ENCODE assay signal across 8 cellular contexts in the genomic region with DNA sequence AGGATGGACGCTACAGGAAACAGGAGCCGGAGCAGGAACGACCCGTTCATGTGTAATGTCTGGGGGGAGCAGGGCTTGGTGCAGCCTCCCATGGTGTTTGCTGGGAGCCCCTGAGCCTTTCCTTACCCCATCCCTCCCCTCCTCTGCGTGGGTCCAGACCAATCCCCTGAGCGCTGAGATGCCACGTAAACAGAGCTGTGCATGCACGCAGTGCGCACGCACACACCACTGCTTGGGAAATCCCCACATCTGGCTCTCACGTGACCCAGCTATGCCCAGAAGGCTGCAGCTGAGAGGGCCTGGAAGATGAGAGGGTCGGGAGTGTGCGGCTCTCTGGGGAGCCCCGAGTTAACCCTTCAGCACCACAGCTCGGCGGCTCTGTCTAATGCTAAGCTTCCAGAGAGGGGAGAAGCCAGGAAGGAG.
DNase-seq lines count a peak whose midpoint lies in the region; ATAC-seq, FAIRE-seq and TF ChIP-seq lines count a peak whose summit lies in the region.

No MANE protein-coding gene starts in this region.

- FAIRE-seq in urothelium cell line (lab: Jason Lieb, UNC) = no peak

- POLR2A ChIA-PET in GM10248 (lab: Yijun Ruan, JAX) = interaction anchor here (0.6 to 1.0 kb wide), 2 partner anchors 11 to 162 kb away, joined by 3 to 6 read pairs; no protein-coding TSS in a partner anchor

- H3K9ac ChIP-seq in OCI-LY1 (ENCODE audit: low read length) = peak overlapping the region; percentile 18; the same call in 1 of the 2 replicates
- no peak overlapping the region for H3K9ac ChIP-seq in parathyroid adenoma

- H4K20me1 ChIP-seq in OCI-LY1 (ENCODE audit: insufficient read depth, low read length) = no peaks in the 10 kb centered on the region

- CTCF ChIA-PET in GM10248 (lab: Yijun Ruan, JAX) = interaction anchor here (1.1 to 3.4 kb wide), 5 partner anchors 9 to 77 kb away, joined by 7 to 20 read pairs (median 12); no protein-coding TSS in a partner anchor

- H3K36me3 ChIP-seq in OCI-LY1 (ENCODE audit: insufficient read depth, low read length) (no peaks in the 10 kb centered on the region), gastroesophageal sphincter (no peaks in the 10 kb centered on the region), parathyroid adenoma (ENCODE audit: control insufficient read depth, insufficient read depth, low read length) (no peaks in the 10 kb centered on the region), tibial artery (no peaks in the 10 kb centered on the region)

- WGBS in gastroesophageal sphincter (ENCODE audit: low coverage in 1 of 2), 2 donors = 0% methylated on average over 2 of the region's 16 CpGs; no CpG with 5 or more reads in 1 of the 2 donors

- H3K27me3 ChIP-seq in OCI-LY1 (ENCODE audit: insufficient read depth, low read length) (no peaks in the 10 kb centered on the region), gastroesophageal sphincter (no peaks in the 10 kb centered on the region), parathyroid adenoma (ENCODE audit: control insufficient read depth, insufficient read depth, low read length) (no peaks in the 10 kb centered on the region), tibial artery (no peaks in the 10 kb centered on the region)

- H3K4me2 ChIP-seq in OCI-LY1 (ENCODE audit: low read length) (peak overlapping the region; percentile 53), parathyroid adenoma (ENCODE audit: low read length) (no peak overlapping the region)

- H3K9me2 ChIP-seq in OCI-LY1 (ENCODE audit: low read depth, low read length) = no peaks in the 10 kb centered on the region

- H3K27ac ChIP-seq in OCI-LY1 (ENCODE audit: low read depth, low read length, poor library complexity, severe bottlenecking) = peak overlapping the region; percentile 48
- peak overlapping the region; percentile 10 to 82 (median 76) for H3K27ac ChIP-seq in gastroesophageal sphincter
- H3K27ac ChIP-seq in parathyroid adenoma = peak overlapping the region; percentile 39
- peak overlapping the region; percentile 39 to 62 for H3K27ac ChIP-seq in tibial artery

- peak; percentile 93 for DNase-seq in GM10248 (ENCODE audit: extremely low spot score)
- DNase-seq in HCEC 1CT = peak; percentile 93
- peak; percentile 40 for DNase-seq in activated gamma-delta T cell (lab: John Stamatoyannopoulos, UW)
- peak; percentile 76 to 87 for DNase-seq in tibial artery
- DNase-seq in urothelium cell line (ENCODE audit: low spot score) = no peak

- intact Hi-C loops in tibial artery (cut with DNase I; ENCODE audit: low total_unique reads) = no loop called here

- H3K4me1 ChIP-seq in OCI-LY1 (ENCODE audit: insufficient read depth, low read length, severe bottlenecking) (peaks cover 24% of the 10 kb centered on the region), gastroesophageal sphincter (peaks cover 0 to 57% (median 16%) of the 10 kb centered on the region in 3 donors), parathyroid adenoma (no peaks in the 10 kb centered on the region), tibial artery (peaks cover 0 to 19% (median 7%) of the 10 kb centered on the region in 4 donors)

- H2AFZ ChIP-seq in OCI-LY1 (ENCODE audit: low read length) (no peak overlapping the region), parathyroid adenoma (no peak overlapping the region)

- no peak for TF ChIP-seq EP300 in gastroesophageal sphincter (IDR thresholded peaks at IDR 0.05)

- TF ChIP-seq CTCF in GM10248 (IDR thresholded peaks at IDR 0.05; ENCODE audit: control extremely low read depth, extremely low read depth, low read depth, missing control alignments) (no peak), OCI-LY1 (IDR thresholded peaks at IDR 0.05; ENCODE audit: low read length) (no peak), gastroesophageal sphincter (IDR thresholded peaks at IDR 0.05) (no peak), parathyroid adenoma (IDR thresholded peaks at IDR 0.05) (no peak), tibial artery (IDR thresholded peaks at IDR 0.05) (no peak)

- no peaks in the 10 kb centered on the region for H3K9me3 ChIP-seq in OCI-LY1 (ENCODE audit: low read length)
- no peaks in the 10 kb centered on the region for H3K9me3 ChIP-seq in gastroesophageal sphincter
- no peaks in the 10 kb centered on the region for H3K9me3 ChIP-seq in parathyroid adenoma (ENCODE audit: control insufficient read depth, low read length)
- no peaks in the 10 kb centered on the region for H3K9me3 ChIP-seq in tibial artery

- peak; percentile 85 for ATAC-seq in gastroesophageal sphincter

- H3F3A ChIP-seq in OCI-LY1 (ENCODE audit: insufficient read depth, low read length) = no peaks in the 10 kb centered on the region

- H3K79me2 ChIP-seq in OCI-LY1 (ENCODE audit: insufficient read depth, low read length) (no peaks in the 10 kb centered on the region), parathyroid adenoma (peaks cover 3% of the 10 kb centered on the region)

- no peak for TF ChIP-seq POLR2A in gastroesophageal sphincter (IDR thresholded peaks at IDR 0.05)

- H3K4me3 ChIP-seq in OCI-LY1 (ENCODE audit: low read depth, low read length, poor library complexity, severe bottlenecking) = peak overlapping the region; percentile 44
- H3K4me3 ChIP-seq in gastroesophageal sphincter = peak overlapping the region in 1 of 2 donors; percentile 32
- H3K4me3 ChIP-seq in parathyroid adenoma (ENCODE audit: low read depth, low read length) = no peak overlapping the region
- peak overlapping the region in 1 of 2 donors; percentile 26 for H3K4me3 ChIP-seq in tibial artery
